In the genomic region with DNA sequence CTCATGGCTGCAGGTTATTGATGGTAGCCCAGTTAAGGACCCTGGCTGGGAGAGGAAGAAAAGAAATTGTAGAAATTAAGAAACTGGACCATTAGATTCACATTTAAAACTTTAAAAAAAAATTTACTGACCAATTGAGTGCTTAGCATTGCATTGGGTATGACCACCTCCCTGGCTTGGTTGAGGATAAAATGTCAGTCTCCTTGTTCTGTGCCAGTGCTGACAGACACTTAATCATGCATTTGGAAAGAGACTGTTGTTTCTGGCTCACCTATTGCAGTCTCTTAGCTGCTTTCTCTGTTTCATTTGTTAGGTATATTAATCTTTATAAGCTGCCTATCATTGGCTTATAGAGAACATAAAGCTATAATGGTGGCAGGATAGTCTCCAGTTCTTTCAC, we compare ENCODE assay signal across 8 cellular contexts. TPM values are rescaled to one million over a fixed set of nuclear protein-coding genes. Genes with fewer than 3 reads are reported as not detected.
"Had no signal": no experiment of that assay in that cellular context is flagged by ENCODE, and none has a peak within 500 bp of the region (broad histone marks: within the 10 kb centered on the region; RNA-seq: fewer than 3 reads in every experiment).

No MANE protein-coding gene starts in this region.

- H3K9me3 ChIP-seq: HAP-1 had no signal

- H3K36me3 ChIP-seq: HAP-1 had no signal

- H3K4me3 ChIP-seq: HAP-1, K562 had no signal

- DNase-seq: GOT3, H7, IMR-90, KG1 had no signal

- H3K4me1 ChIP-seq: HAP-1 had no signal

- ATAC-seq: K562 had no signal

RNA-seq across cellular contexts. Expression of gene MYH1, which starts 1.7 kb away (rescaled TPM):
- total RNA-seq: H4, H7, HT-29, IMR-90, K562 had no signal
- polyA plus RNA-seq: IMR-90, K562 had no signal

RNA-seq across cellular contexts. Expression of gene MYH2, which starts 32.8 kb away (rescaled TPM):
- total RNA-seq: H4, HT-29, IMR-90, K562 had no signal
- polyA plus RNA-seq: IMR-90, K562 had no signal

RNA-seq across cellular contexts. Expression of gene MYH4, which starts 47.3 kb away (rescaled TPM):
- total RNA-seq: H4, H7, HT-29, IMR-90, K562 had no signal
- polyA plus RNA-seq: IMR-90, K562 had no signal
